In the genomic region with DNA sequence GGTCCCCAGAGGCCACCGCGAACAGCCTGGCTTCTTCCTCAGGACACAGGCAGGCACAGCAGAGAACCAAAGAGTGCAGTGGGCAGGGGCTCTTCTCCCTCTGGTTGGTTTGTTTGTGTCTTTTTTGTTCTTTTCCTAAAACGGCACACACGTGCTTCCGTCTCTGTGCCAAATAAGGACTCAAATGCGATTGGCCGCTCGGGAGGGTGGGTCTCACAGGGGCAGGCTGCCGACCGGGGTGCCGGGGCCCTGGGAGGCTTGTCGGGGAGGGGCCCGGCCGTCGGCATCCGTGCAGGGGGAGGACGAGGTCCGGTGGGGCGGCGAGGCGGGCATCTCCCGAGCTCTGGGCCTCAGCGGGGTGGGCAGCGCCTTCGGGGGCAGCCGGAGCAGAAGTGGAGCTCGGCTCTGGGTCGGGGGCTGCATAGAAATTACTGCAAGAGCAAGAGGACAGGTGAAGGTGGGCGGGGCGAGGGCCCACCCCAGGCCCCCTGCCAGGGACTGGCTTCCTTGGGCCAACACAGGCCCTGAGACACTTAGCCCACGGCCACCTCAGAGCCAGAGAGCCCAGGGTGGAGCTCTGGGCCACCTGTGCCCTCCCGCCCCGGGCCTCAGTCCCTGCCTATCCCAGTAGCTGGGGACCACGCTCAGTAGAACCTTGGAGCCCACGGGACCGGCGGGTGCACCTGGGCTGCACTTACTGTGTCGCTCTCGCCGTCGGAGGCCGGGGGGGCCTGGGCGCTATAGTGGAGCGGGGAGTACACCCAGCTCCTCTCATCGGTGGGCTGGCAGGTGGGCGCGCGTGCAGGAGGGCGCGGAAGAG, we compare ENCODE assay signal across 36 cellular contexts. TPM values are rescaled to one million over a fixed set of nuclear protein-coding genes. Genes with fewer than 3 reads are reported as not detected.
DNase-seq lines count a peak whose midpoint lies in the region; ATAC-seq and TF ChIP-seq lines count a peak whose summit lies in the region.
"Had no signal": no experiment of that assay in that cellular context is flagged by ENCODE, and none has a peak within 500 bp of the region (broad histone marks: within the 10 kb centered on the region; RNA-seq: fewer than 3 reads in every experiment).

No MANE protein-coding gene starts in this region.

- no peak for DNase-seq in IMR-90
- peak in 3 of 10 donors; percentile 59 to 60 (median 59) for DNase-seq in dorsolateral prefrontal cortex
- peak; percentile 40 for DNase-seq in inferior parietal cortex (ENCODE audit: extremely low spot score)
- DNase-seq: activated CD4-positive, alpha-beta T cell treated with anti-CD3 and anti-CD28 coated beads for 36 hours; activated CD8-positive, alpha-beta memory T cell treated with anti-CD3 and anti-CD28 coated beads, Interleukin-2, amount 50 U/mL, for 48 hours; activated CD8-positive, alpha-beta T cell treated with anti-CD3 and anti-CD28 coated beads for 36 hours; activated naive CD4-positive, alpha-beta T cell treated with anti-CD3 and anti-CD28 coated beads, Interleukin-2, amount 10 ng/mL, durations not matched to agents 7 days and 5 days; aorta; cortex of kidney; DND-41; foreskin melanocyte; GF-D8; GM23248; left lung; mesenchymal stem cell; NCI-H1048; NCI-H187; NCI-H2171; NCI-H510A; sigmoid colon; stimulated activated CD4-positive, alpha-beta T cell treated with anti-CD3 and anti-CD28 coated beads, Interleukin-4, amount 100 ng/mL, for 24 hours; T1000 had no signal

- no peak overlapping the region for H2BK15ac ChIP-seq in IMR-90 (ENCODE audit: low read depth, low read length)

- in situ Hi-C loops in IMR-90 (cut with MboI; ENCODE audit: low sequenced_read_pairs), result no loop called here

- H3K27me3 ChIP-seq in IMR-90 (ENCODE audit: control insufficient read depth, insufficient read depth, low read length) (no peaks in the 10 kb centered on the region), dorsolateral prefrontal cortex (no peaks in the 10 kb centered on the region)
- H3K27me3 ChIP-seq: left lung, neural progenitor cell, sigmoid colon had no signal

- H2BK5ac ChIP-seq in IMR-90 (ENCODE audit: low read depth, low read length, poor library complexity, severe bottlenecking), result no peak overlapping the region

- no peak overlapping the region for H4K91ac ChIP-seq in IMR-90 (ENCODE audit: insufficient read depth, low read depth, low read length)

- no peak overlapping the region for H3K56ac ChIP-seq in IMR-90 (ENCODE audit: extremely low read depth, insufficient read depth, low read length)

- H3K4me3 ChIP-seq in IMR-90 (ENCODE audit: insufficient read depth, low read depth, low read length), result no peak overlapping the region
- peak overlapping the region in 30 of 59 donors; percentile 2 to 42 (median 20) for H3K4me3 ChIP-seq in dorsolateral prefrontal cortex
- H3K4me3 ChIP-seq: GM23248, K562, left lung, neural progenitor cell, sigmoid colon, thoracic aorta had no signal

- H3K36me3 Mint-ChIP-seq in stimulated activated memory B cell treated with anti-CD40 and anti-IgM and Interleukin-4, amounts not matched to agents 10 μg/mL and 1 μg/mL and 100 μg/mL, for 72 hours, result peaks cover 23% of the 10 kb centered on the region
- H3K36me3 Mint-ChIP-seq: activated naive CD4-positive, alpha-beta T cell treated with anti-CD3 and anti-CD28 coated beads, Interleukin-2, amount 10 ng/mL, durations not matched to agents 7 days and 5 days had no signal

- no peak for TF ChIP-seq RAD21 in IMR-90 (IDR thresholded peaks at IDR 0.05; ENCODE audit: low read length)

- no peak overlapping the region for H3K14ac ChIP-seq in IMR-90 (replicated peaks; ENCODE audit: low read depth, low read length)

- no peak overlapping the region for H3K4me2 ChIP-seq in IMR-90 (ENCODE audit: low read depth, low read length)
- H3K4me2 ChIP-seq: neural progenitor cell had no signal

- TF ChIP-seq POLR2A in IMR-90 (IDR thresholded peaks at IDR 0.05; ENCODE audit: low read depth, low read length), result no peak

- POLR2A ChIA-PET in IMR-90 (lab: Charles Lee; ENCODE audit: unreplicated experiment), result no interaction called here

- intact Hi-C loops in IMR-90 (cut with micrococcal nuclease), result no loop called here
- intact Hi-C loops in dorsolateral prefrontal cortex (cut with DNase I), result no loop called here

- 91% methylated on average over 33 of the region's 50 CpGs; no CpG with 5 or more reads in 1 of the 2 experiments for WGBS in IMR-90 (ENCODE audit: extremely low coverage in 2 of 2, insufficient read length in 1 of 2), 2 experiments

- H3K23ac ChIP-seq in IMR-90 (ENCODE audit: low read depth, low read length), result no peak overlapping the region

- CTCF ChIA-PET in IMR-90 (lab: Yijun Ruan, JAX), result no interaction called here

- H3K79me1 ChIP-seq in IMR-90 (ENCODE audit: low read depth in 1 of 2, low read length in 2 of 2), result no peaks in the 10 kb centered on the region

- H3K27me3 Mint-ChIP-seq in stimulated activated memory B cell treated with anti-CD40 and anti-IgM and Interleukin-4, amounts not matched to agents 10 μg/mL and 1 μg/mL and 100 μg/mL, for 72 hours, result no peaks in the 10 kb centered on the region
- H3K27me3 Mint-ChIP-seq: activated CD4-positive, alpha-beta T cell treated with anti-CD3 and anti-CD28 coated beads for 36 hours; activated CD8-positive, alpha-beta T cell treated with anti-CD3 and anti-CD28 coated beads for 36 hours; activated naive CD4-positive, alpha-beta T cell treated with anti-CD3 and anti-CD28 coated beads, Interleukin-2, amount 10 ng/mL, durations not matched to agents 7 days and 5 days; B cell; CD4-positive, alpha-beta memory T cell; progenitor cell of endocrine pancreas had no signal

- H3K4me3 Mint-ChIP-seq in stimulated activated memory B cell treated with anti-CD40 and anti-IgM and Interleukin-4, amounts not matched to agents 10 μg/mL and 1 μg/mL and 100 μg/mL, for 72 hours, result no peak overlapping the region
- H3K4me3 Mint-ChIP-seq: activated CD4-positive, alpha-beta T cell treated with anti-CD3 and anti-CD28 coated beads for 36 hours; activated CD8-positive, alpha-beta T cell treated with anti-CD3 and anti-CD28 coated beads for 36 hours; activated naive CD4-positive, alpha-beta T cell treated with anti-CD3 and anti-CD28 coated beads, Interleukin-2, amount 10 ng/mL, durations not matched to agents 7 days and 5 days; activated T-helper 1 cell treated with anti-CD3 and anti-CD28 coated beads, Interleukin-12 subunit alpha, Interleukin-12 subunit beta, Interleukin-2, Interleukin-4 antibody, amounts not matched to agents 30 ng/mL and 10 ng/mL and 1 ng/mL, durations not matched to agents 14 hours and 24 hours and 36 hours; B cell; CD4-positive, alpha-beta memory T cell; neural progenitor cell had no signal

- H3K36me3 ChIP-seq in IMR-90 (ENCODE audit: control insufficient read depth, insufficient read depth, low read length), result peaks cover 28% of the 10 kb centered on the region
- H3K36me3 ChIP-seq: neural progenitor cell had no signal

- TF ChIP-seq CTCF in IMR-90 (conservative IDR thresholded peaks at IDR 0.05; ENCODE audit: low read depth, low read length), result no peak
- TF ChIP-seq CTCF in dorsolateral prefrontal cortex (IDR thresholded peaks at IDR 0.05 in 54 of 56, conservative IDR thresholded peaks at IDR 0.05 in 2 of 56; ENCODE audit: low read depth in 1 of 56, partially characterized antibody in 56 of 56), result no peak

- BruUV-seq in IMR-90 (replicated peaks; lab: Mats Ljungman, UMichigan), result no TSS peak

- H2AK5ac ChIP-seq in IMR-90 (ENCODE audit: low read depth, low read length), result no peak overlapping the region

- no peak overlapping the region for H3K27ac Mint-ChIP-seq in stimulated activated memory B cell treated with anti-CD40 and anti-IgM and Interleukin-4, amounts not matched to agents 10 μg/mL and 1 μg/mL and 100 μg/mL, for 72 hours
- H3K27ac Mint-ChIP-seq: activated CD4-positive, alpha-beta T cell treated with anti-CD3 and anti-CD28 coated beads for 36 hours; activated CD8-positive, alpha-beta T cell treated with anti-CD3 and anti-CD28 coated beads for 36 hours; activated naive CD4-positive, alpha-beta T cell treated with anti-CD3 and anti-CD28 coated beads, Interleukin-2, amount 10 ng/mL, durations not matched to agents 7 days and 5 days; activated T-helper 1 cell treated with anti-CD3 and anti-CD28 coated beads, Interleukin-12 subunit alpha, Interleukin-12 subunit beta, Interleukin-2, Interleukin-4 antibody, amounts not matched to agents 30 ng/mL and 10 ng/mL and 1 ng/mL, durations not matched to agents 14 hours and 24 hours and 36 hours; B cell; neural progenitor cell; progenitor cell of endocrine pancreas had no signal

- no peaks in the 10 kb centered on the region for H3K4me1 ChIP-seq in IMR-90 (ENCODE audit: control insufficient read depth, insufficient read depth, low read length)
- H3K4me1 ChIP-seq: left lung, neural progenitor cell, sigmoid colon had no signal

- H3K27ac ChIP-seq in IMR-90 (ENCODE audit: insufficient read depth, low read length) (no peak overlapping the region), dorsolateral prefrontal cortex (peak overlapping the region in 56 of 59 donors; percentile 41 to 93 (median 82))
- H3K27ac ChIP-seq: GM23248, left lung, neural progenitor cell, RWPE1, thoracic aorta, VCaP had no signal

- dilution Hi-C loops in IMR-90 (cut with HindIII; ENCODE audit: low sequenced_read_pairs, unreplicated experiment), result no loop called here

- H3K18ac ChIP-seq in IMR-90 (ENCODE audit: low read depth, low read length), result no peak overlapping the region

- no peak overlapping the region for H2AFZ ChIP-seq in IMR-90 (replicated peaks; ENCODE audit: low read length, poor library complexity)
- H2AFZ ChIP-seq: GM23248, neural progenitor cell had no signal

- H4K5ac ChIP-seq in IMR-90 (ENCODE audit: low read depth, low read length), result no peak overlapping the region

- no peaks in the 10 kb centered on the region for H3K9me3 Mint-ChIP-seq in stimulated activated memory B cell treated with anti-CD40 and anti-IgM and Interleukin-4, amounts not matched to agents 10 μg/mL and 1 μg/mL and 100 μg/mL, for 72 hours
- H3K9me3 Mint-ChIP-seq: activated CD8-positive, alpha-beta T cell treated with anti-CD3 and anti-CD28 coated beads for 36 hours; activated naive CD4-positive, alpha-beta T cell treated with anti-CD3 and anti-CD28 coated beads, Interleukin-2, amount 10 ng/mL, durations not matched to agents 7 days and 5 days; activated T-helper 1 cell treated with anti-CD3 and anti-CD28 coated beads, Interleukin-12 subunit alpha, Interleukin-12 subunit beta, Interleukin-2, Interleukin-4 antibody, amounts not matched to agents 30 ng/mL and 10 ng/mL and 1 ng/mL, durations not matched to agents 14 hours and 24 hours and 36 hours; CD4-positive, alpha-beta memory T cell; neural progenitor cell had no signal

- H3K4ac ChIP-seq in IMR-90 (ENCODE audit: low read depth, low read length), result no peak overlapping the region

- no peak overlapping the region for H3K9ac ChIP-seq in IMR-90 (ENCODE audit: low read depth, low read length)
- H3K9ac ChIP-seq: GM23248, neural progenitor cell had no signal

- H4K8ac ChIP-seq in IMR-90 (ENCODE audit: low read depth in 2 of 2, low read length in 2 of 2), result no peak overlapping the region

- H2AK9ac ChIP-seq in IMR-90 (replicated peaks; ENCODE audit: low read depth, low read length, poor library complexity), result peak overlapping the region; percentile 28

- H4K20me1 ChIP-seq in IMR-90 (ENCODE audit: insufficient read depth, low read length), result no peaks in the 10 kb centered on the region

- no peak for ATAC-seq in IMR-90 (ENCODE audit: low read depth)
- ATAC-seq in stimulated activated memory B cell treated with anti-CD40 and anti-IgM and Interleukin-4, amounts not matched to agents 10 μg/mL and 1 μg/mL and 100 μg/mL, for 72 hours, result peak; percentile 28
- no peak for ATAC-seq in HG02623 (IDR thresholded peaks at IDR 0.05; ENCODE audit: unreplicated experiment)
- ATAC-seq in GM19463 (IDR thresholded peaks at IDR 0.05; ENCODE audit: unreplicated experiment), result no peak
- no peak for ATAC-seq in HG02870 (IDR thresholded peaks at IDR 0.05; ENCODE audit: unreplicated experiment)
- ATAC-seq: activated CD4-positive, alpha-beta T cell treated with anti-CD3 and anti-CD28 coated beads for 36 hours; activated CD8-positive, alpha-beta T cell treated with anti-CD3 and anti-CD28 coated beads for 36 hours; K562; left lung had no signal

- no peaks in the 10 kb centered on the region for H3K4me1 Mint-ChIP-seq in stimulated activated memory B cell treated with anti-CD40 and anti-IgM and Interleukin-4, amounts not matched to agents 10 μg/mL and 1 μg/mL and 100 μg/mL, for 72 hours
- H3K4me1 Mint-ChIP-seq: activated CD4-positive, alpha-beta T cell treated with anti-CD3 and anti-CD28 coated beads for 36 hours; activated naive CD4-positive, alpha-beta T cell treated with anti-CD3 and anti-CD28 coated beads, Interleukin-2, amount 10 ng/mL, durations not matched to agents 7 days and 5 days; B cell; neural progenitor cell had no signal

- H2BK20ac ChIP-seq in IMR-90 (ENCODE audit: low read depth, low read length), result no peak overlapping the region

- no peaks in the 10 kb centered on the region for H3K9me3 ChIP-seq in IMR-90 (ENCODE audit: control insufficient read depth, insufficient read depth, low read length)
- H3K9me3 ChIP-seq: left lung, sigmoid colon, thoracic aorta had no signal

- no peak overlapping the region for H2BK120ac ChIP-seq in IMR-90 (ENCODE audit: low read depth, low read length)

- H3K9me1 ChIP-seq in IMR-90 (ENCODE audit: insufficient read depth, low read length), result no peaks in the 10 kb centered on the region

RNA-seq across cellular contexts. Expression of gene CACTIN, which starts 6.4 kb away (rescaled TPM):
- 10.8 and 12.8 TPM in 2 replicates for total RNA-seq in IMR-90 (2012; rRNA removed)
- polyA plus RNA-seq in IMR-90 (2012; rRNA removed), result 19.5 and 25.1 TPM in 2 replicates
- polyA plus RNA-seq in IMR-90 (2012; cell fraction: cytosol; rRNA removed), result 16.4 and 29.5 TPM in 2 replicates
- polyA plus RNA-seq in IMR-90 (2012; cell fraction: nucleus; rRNA removed; ENCODE audit: low replicate concordance), result 48.6 and 103 TPM in 2 replicates
- 10 to 100 TPM; 18.8 to 43.6 (median 24.6) TPM for total RNA-seq in dorsolateral prefrontal cortex

RNA-seq across cellular contexts. Expression of gene TBXA2R, which starts 26.3 kb away (rescaled TPM):
- 0.28 and 0.36 TPM in 2 replicates for total RNA-seq in IMR-90 (2012; rRNA removed)
- polyA plus RNA-seq in IMR-90 (2012; rRNA removed), result 2.3 and 3.6 TPM in 2 replicates
- 2.4 and 4.4 TPM in 2 replicates for polyA plus RNA-seq in IMR-90 (2012; cell fraction: cytosol; rRNA removed)
- polyA plus RNA-seq in IMR-90 (2012; cell fraction: nucleus; rRNA removed; ENCODE audit: low replicate concordance), result 1.2 and 4.5 TPM in 2 replicates
- total RNA-seq in dorsolateral prefrontal cortex, result 1 to 10 TPM in 80 of 120 experiments, under 1 TPM in 40; 0.36 to 2.7 (median 1.4) TPM
- total RNA-seq: bronchial epithelial cell, progenitor cell of endocrine pancreas had no signal

RNA-seq across cellular contexts. Expression of gene GIPC3, which starts 47.7 kb away (rescaled TPM):
- total RNA-seq in IMR-90 (2012; rRNA removed) (under 0.01 TPM in 2 replicates), dorsolateral prefrontal cortex (1 to 10 TPM in 27 of 120 experiments, under 1 TPM in 93; 0.13 to 1.7 (median 0.63) TPM)
- 0.36 and 0.42 TPM in 2 replicates for polyA plus RNA-seq in IMR-90 (2012; rRNA removed)
- 0.15 and 0.29 TPM in 2 replicates for polyA plus RNA-seq in IMR-90 (2012; cell fraction: cytosol; rRNA removed)
- 2.3 and 2.5 TPM in 2 replicates for polyA plus RNA-seq in IMR-90 (2012; cell fraction: nucleus; rRNA removed; ENCODE audit: low replicate concordance)
- total RNA-seq: bronchial epithelial cell, GM23248, progenitor cell of endocrine pancreas had no signal
